Comparison of ENCODE assay signal across 12 cellular contexts in the genomic region with DNA sequence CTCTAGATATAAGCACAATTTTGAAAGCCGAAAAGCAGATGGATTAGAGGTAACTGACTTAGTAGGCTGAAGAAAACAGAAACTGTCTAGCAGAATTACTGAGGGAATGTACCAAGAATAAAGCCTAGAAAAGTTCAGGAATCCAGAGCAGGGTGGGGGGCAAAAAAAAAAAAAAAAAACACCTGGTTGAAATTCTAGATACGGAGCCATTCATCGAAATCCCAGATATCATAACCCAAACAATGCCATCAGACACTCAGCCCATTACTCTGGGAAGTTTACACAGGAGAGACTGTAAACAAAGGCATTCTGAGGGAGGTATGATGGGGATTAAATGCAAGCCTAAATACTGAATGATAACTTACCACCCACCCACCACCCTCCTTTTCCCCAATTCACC. TPM values are rescaled to one million over a fixed set of nuclear protein-coding genes. Genes with fewer than 3 reads are reported as not detected.
DNase-seq lines count a peak whose midpoint lies in the region; ATAC-seq and TF ChIP-seq lines count a peak whose summit lies in the region.
"Had no signal": no experiment of that assay in that cellular context is flagged by ENCODE, and none has a peak within 500 bp of the region (broad histone marks: within the 10 kb centered on the region; RNA-seq: fewer than 3 reads in every experiment).

No MANE protein-coding gene starts in this region.

- TF ChIP-seq CTCF in H9 (conservative IDR thresholded peaks at IDR 0.05) (no peak), fibroblast of villous mesenchyme (IDR thresholded peaks at IDR 0.05; ENCODE audit: insufficient read depth, low read depth, low read length) (no peak)
- TF ChIP-seq CTCF in CD4-positive, alpha-beta T cell (IDR thresholded peaks at IDR 0.05), result no peak

- H2BK15ac ChIP-seq in H9 (ENCODE audit: low read depth, low read length), result no peak overlapping the region

- H3K4me1 Mint-ChIP-seq in H9, result peaks cover 39 to 45% of the 10 kb centered on the region in 2 experiments
- H3K4me1 Mint-ChIP-seq in CD4-positive, alpha-beta T cell (ENCODE audit: low read depth), result no peaks in the 10 kb centered on the region
- H3K4me1 Mint-ChIP-seq: B cell had no signal

- DNase-seq in H9, result no peak
- DNase-seq in NCI-H69 (lab: John Stamatoyannopoulos, UW), result peak; percentile 72
- peak; percentile 23 for DNase-seq in fibroblast of villous mesenchyme (ENCODE audit: low read depth)
- no peak for DNase-seq in sciatic nerve (ENCODE audit: low spot score)
- no peak for DNase-seq in globus pallidus (ENCODE audit: low spot score)
- DNase-seq in NOMO-1 treated with DMSO at 0.1 percent for 48 hours (lab: John Stamatoyannopoulos, UW; ENCODE audit: unreplicated experiment), result no peak
- DNase-seq in CD4-positive, alpha-beta T cell, result no peak
- DNase-seq: activated CD8-positive, alpha-beta T cell treated with anti-CD3 and anti-CD28 coated beads for 36 hours; kidney glomerular epithelial cell; NCI-H1105 treated with DMSO at 0.1 percent for 48 hours had no signal

- peaks cover 2% of the 10 kb centered on the region; the same call in 1 of the 2 replicates for H3K4me1 ChIP-seq in H9 (ENCODE audit: insufficient read depth, low read length)

- H3K4me3 ChIP-seq in fibroblast of villous mesenchyme (ENCODE audit: low read depth, low read length), result no peak overlapping the region

- POLR2A ChIA-PET in CD4-positive, alpha-beta T cell (lab: Charles Lee), result no interaction called here

- peaks cover 48% of the 10 kb centered on the region for H3K79me2 ChIP-seq in H9 (ENCODE audit: insufficient read depth, low read length)

- H3K27me3 Mint-ChIP-seq in H9 (ENCODE audit: low read depth), result no peaks in the 10 kb centered on the region
- H3K27me3 Mint-ChIP-seq in CD4-positive, alpha-beta T cell, result no peaks in the 10 kb centered on the region
- H3K27me3 Mint-ChIP-seq: activated CD8-positive, alpha-beta T cell treated with anti-CD3 and anti-CD28 coated beads for 36 hours; B cell had no signal

- H3K79me1 ChIP-seq in H9 (ENCODE audit: insufficient read depth, low read depth, low read length, poor library complexity, severe bottlenecking), result peaks cover 3% of the 10 kb centered on the region

- peaks cover 1 to 6% (median 6%) of the 10 kb centered on the region in 3 experiments; a peak in 6 of 7 replicates for H3K36me3 Mint-ChIP-seq in H9 (ENCODE audit: insufficient read depth in 1 of 3, low read depth in 3 of 3)
- H3K36me3 Mint-ChIP-seq in CD4-positive, alpha-beta T cell (ENCODE audit: low read depth), result no peaks in the 10 kb centered on the region

- no peaks in the 10 kb centered on the region for H4K20me1 ChIP-seq in H9 (ENCODE audit: control insufficient read depth, insufficient read depth, insufficient read length)

- no peak overlapping the region for H2BK20ac ChIP-seq in H9 (ENCODE audit: low read depth, low read length, poor library complexity, severe bottlenecking)

- no peak overlapping the region for H3T11ph ChIP-seq in H9 (ENCODE audit: low read length)

- no peak overlapping the region for H2BK5ac ChIP-seq in H9 (ENCODE audit: insufficient read length, low read length)

- H4K8ac ChIP-seq in H9 (replicated peaks; ENCODE audit: insufficient read length, low read depth, low read length), result no peak overlapping the region

- H2AFZ ChIP-seq in H9 (ENCODE audit: low read length), result no peak overlapping the region

- no peak overlapping the region for H3K4ac ChIP-seq in H9 (ENCODE audit: low read depth, low read length)

- H2BK12ac ChIP-seq in H9 (ENCODE audit: insufficient read length, low read depth, low read length), result no peak overlapping the region

- no peaks in the 10 kb centered on the region for H3K9me3 ChIP-seq in H9 (ENCODE audit: control insufficient read depth, low read depth, low read length)
- no peaks in the 10 kb centered on the region for H3K9me3 ChIP-seq in CD4-positive, alpha-beta T cell (ENCODE audit: control insufficient read depth, low read length)

- H3K4me2 ChIP-seq in H9 (ENCODE audit: insufficient read depth, insufficient read length, low read length), result no peak overlapping the region

- H3K9me3 Mint-ChIP-seq in H9, result no peaks in the 10 kb centered on the region; a peak in 2 of 5 replicates
- H3K9me3 Mint-ChIP-seq in CD4-positive, alpha-beta T cell, result no peaks in the 10 kb centered on the region
- H3K9me3 Mint-ChIP-seq: activated CD8-positive, alpha-beta T cell treated with anti-CD3 and anti-CD28 coated beads for 36 hours had no signal

- H3K27ac ChIP-seq in H9 (ENCODE audit: insufficient read length, low read depth, low read length), result no peak overlapping the region
- no peak overlapping the region for H3K27ac ChIP-seq in CD4-positive, alpha-beta T cell (ENCODE audit: low read depth, low read length)

- intact Hi-C loops in sciatic nerve (cut with DNase I), result no loop called here
- intact Hi-C loops in CD4-positive, alpha-beta T cell (cut with DNase I, micrococcal nuclease), result no loop called here

- H3K23ac ChIP-seq in H9 (ENCODE audit: insufficient read length, low read depth, low read length), result no peak overlapping the region

- no peak overlapping the region for H4K91ac ChIP-seq in H9 (ENCODE audit: insufficient read length, low read depth, low read length)

- ATAC-seq in sciatic nerve, result peak; percentile 41
- no peak for ATAC-seq in GM18858 (IDR thresholded peaks at IDR 0.05; ENCODE audit: unreplicated experiment)
- no peak for ATAC-seq in CD4-positive, alpha-beta T cell (ENCODE audit: poor library complexity)
- ATAC-seq: activated CD8-positive, alpha-beta T cell treated with anti-CD3 and anti-CD28 coated beads for 36 hours had no signal

- no peak overlapping the region for H3K14ac ChIP-seq in H9 (ENCODE audit: insufficient read depth, low read length)

- CTCF ChIA-PET in CD4-positive, alpha-beta T cell (lab: Charles Lee), result interaction anchor here (0.9 kb wide), 1 partner anchor 14 kb away, joined by 4 read pairs; no protein-coding TSS in a partner anchor

- H2BK120ac ChIP-seq in H9 (ENCODE audit: low read depth, low read length, poor library complexity, severe bottlenecking), result no peak overlapping the region

- H3K27me3 ChIP-seq in H9 (ENCODE audit: insufficient read depth, low read length), result no peaks in the 10 kb centered on the region
- no peaks in the 10 kb centered on the region for H3K27me3 ChIP-seq in CD4-positive, alpha-beta T cell (ENCODE audit: control insufficient read depth, insufficient read depth, low read length)

- no peak overlapping the region for H3K56ac ChIP-seq in H9 (ENCODE audit: insufficient read length, low read depth, low read length)

- H3K9ac ChIP-seq in H9 (ENCODE audit: extremely low read depth, insufficient read length, low read length), result no peak overlapping the region

- H3K27ac Mint-ChIP-seq in H9, result peak overlapping the region in 2 of 3 experiments; percentile 13 to 90; a peak in 3 of 7 replicates
- no peak overlapping the region for H3K27ac Mint-ChIP-seq in CD4-positive, alpha-beta T cell
- H3K27ac Mint-ChIP-seq: activated CD8-positive, alpha-beta T cell treated with anti-CD3 and anti-CD28 coated beads for 36 hours; B cell had no signal

- H3K4me3 Mint-ChIP-seq in H9, result no peak overlapping the region
- no peak overlapping the region for H3K4me3 Mint-ChIP-seq in CD4-positive, alpha-beta T cell
- H3K4me3 Mint-ChIP-seq: activated CD8-positive, alpha-beta T cell treated with anti-CD3 and anti-CD28 coated beads for 36 hours; B cell had no signal

- no peaks in the 10 kb centered on the region for H3K23me2 ChIP-seq in H9 (ENCODE audit: insufficient read length, low read depth, low read length, poor library complexity, severe bottlenecking)

- no peak overlapping the region for H2AK5ac ChIP-seq in H9 (ENCODE audit: insufficient read length, low read length)

- no peak overlapping the region for H4K5ac ChIP-seq in H9 (ENCODE audit: insufficient read length, low read depth, low read length)

- H3K18ac ChIP-seq in H9 (ENCODE audit: insufficient read length, low read depth, low read length), result no peak overlapping the region

- no CpG with 5 or more reads among the region's 3 CpGs for WGBS in H9 (ENCODE audit: extremely low coverage, insufficient read length, low lambda C conversion rate)

RNA-seq across cellular contexts. Expression of a gene that starts 45.6 kb away (rescaled TPM):
- total RNA-seq in H9 (2021) (284 and 285 TPM in 2 replicates), fibroblast of villous mesenchyme (126 and 135 TPM in 2 replicates), sciatic nerve (80.8 TPM)
- total RNA-seq in CD4-positive, alpha-beta T cell, result not detected

Comparison
In these comparisons a context has a peak if more than half of its experiments do, and no peak if none do; other contexts are left out.
1. DNase-seq: peak in NCI-H69 (single experiment) and fibroblast of villous mesenchyme (single experiment); none in H9 (single experiment), sciatic nerve (single experiment), globus pallidus (single experiment), NOMO-1 treated with DMSO at 0.1 percent for 48 hours (single experiment) and CD4-positive, alpha-beta T cell (0 of 10).
2. RNA of a gene that starts 45.6 kb away (total RNA-seq): 284 to 285 TPM in H9, 126 to 135 TPM in fibroblast of villous mesenchyme and 80.8 TPM in sciatic nerve (single experiment); not detected in CD4-positive, alpha-beta T cell; every median in the first group is over 10 times any median in the second.